Comparison of ENCODE assay signal across 7 cellular contexts in the genomic region with DNA sequence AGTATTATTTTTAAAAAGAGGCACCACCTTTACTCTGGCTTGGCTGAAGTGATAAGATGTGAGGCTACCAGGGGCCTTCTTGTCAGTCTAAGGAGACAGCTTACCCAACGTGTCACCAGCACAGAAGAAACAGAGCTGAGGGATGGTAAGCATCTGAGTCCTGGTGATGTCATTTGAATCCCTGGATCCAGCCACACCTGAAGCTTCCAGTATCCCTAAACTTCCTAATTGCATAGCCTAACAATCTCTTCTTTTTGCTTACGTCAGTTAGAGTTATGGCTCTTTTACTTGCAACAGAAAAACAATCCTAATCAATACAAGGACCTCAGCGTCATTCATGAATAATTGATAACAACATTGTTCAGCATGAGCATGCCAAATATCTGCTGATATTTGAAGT.
"Had no signal": no experiment of that assay in that cellular context is flagged by ENCODE, and none has a peak within 500 bp of the region (broad histone marks: within the 10 kb centered on the region; RNA-seq: fewer than 3 reads in every experiment).

No MANE protein-coding gene starts in this region.

- H3K9ac ChIP-seq: KMS-11 had no signal

- FAIRE-seq: HTR-8/SVneo, K562 had no signal

- ATAC-seq: K562 had no signal

- DNase-seq: IMR-90, KBM-7, KG1 had no signal

- H3K4me2 ChIP-seq: KMS-11 had no signal

- H3K4me3 ChIP-seq: K562 had no signal

- H3K27ac ChIP-seq: HL-60, KMS-11 had no signal
